In the genomic region with DNA sequence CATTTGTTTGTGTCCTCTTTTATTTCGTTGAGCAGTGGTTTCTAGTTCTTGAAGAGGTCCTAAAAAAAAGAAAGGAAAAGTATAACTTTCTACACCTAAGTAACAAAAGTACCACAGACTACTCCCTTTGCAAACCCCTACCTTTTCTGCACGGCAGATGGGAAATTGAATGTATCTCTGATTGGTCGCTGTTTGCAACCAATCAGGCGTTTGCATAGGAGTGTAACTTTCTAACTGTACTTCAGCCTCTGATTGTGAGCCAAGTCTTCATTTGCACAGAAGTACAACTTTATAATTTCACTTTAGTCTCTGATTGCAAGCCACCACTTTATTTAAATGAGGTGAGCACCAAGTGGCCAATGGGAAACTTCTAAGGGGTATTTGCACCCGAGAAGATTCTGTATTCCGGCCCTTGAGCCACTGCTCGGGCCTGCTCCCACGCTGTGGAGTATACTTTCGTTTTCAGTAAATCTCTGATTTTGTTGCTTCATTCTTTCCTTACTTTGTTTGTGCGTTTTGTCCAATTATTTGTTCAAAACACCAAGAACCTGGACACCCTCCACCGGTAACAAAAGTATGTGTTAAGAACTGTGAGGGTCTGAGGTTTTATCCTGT, we compare ENCODE assay signal across 27 cellular contexts. TPM values are rescaled to one million over a fixed set of nuclear protein-coding genes. Genes with fewer than 3 reads are reported as not detected.
A peak's percentile ranks its signal among the peaks of the same experiment; 100 is the strongest.
DNase-seq lines count a peak whose midpoint lies in the region; ATAC-seq, FAIRE-seq and TF ChIP-seq lines count a peak whose summit lies in the region.
"Had no signal": no experiment of that assay in that cellular context is flagged by ENCODE, and none has a peak within 500 bp of the region (broad histone marks: within the 10 kb centered on the region; RNA-seq: fewer than 3 reads in every experiment).

No MANE protein-coding gene starts in this region.

- H3K27ac ChIP-seq in HepG2 (ENCODE audit: extremely low read length, insufficient read depth, low read length), result no peak overlapping the region
- no peak overlapping the region for H3K27ac ChIP-seq in right lobe of liver
- H3K27ac ChIP-seq in SK-N-SH (ENCODE audit: low read depth in 2 of 2, low read length in 1 of 2), result no peak overlapping the region
- H3K27ac ChIP-seq: 22Rv1, C4-2B, SK-N-MC had no signal

- no peak overlapping the region for H3K4me3 Mint-ChIP-seq in activated CD4-positive, alpha-beta T cell treated with anti-CD3 and anti-CD28 coated beads for 36 hours
- H3K4me3 Mint-ChIP-seq: CD8-positive, alpha-beta memory T cell; GM23338 had no signal

- no TSS peak for BruUV-seq in HepG2 (replicated peaks; lab: Mats Ljungman, UMichigan)

- intact Hi-C loops in HepG2 (cut with micrococcal nuclease; ENCODE audit: unreplicated experiment), result no loop called here
- intact Hi-C loops in right lobe of liver (cut with DNase I), result no loop called here
- intact Hi-C loops in activated CD4-positive, alpha-beta T cell treated with anti-CD3 and anti-CD28 coated beads for 36 hours (cut with DNase I, micrococcal nuclease), result no loop called here

- H3K9me2 ChIP-seq in SK-N-SH, result no peaks in the 10 kb centered on the region

- H4K20me1 ChIP-seq in HepG2 (ENCODE audit: insufficient read depth, low read length), result no peaks in the 10 kb centered on the region
- no peaks in the 10 kb centered on the region for H4K20me1 ChIP-seq in SK-N-SH (ENCODE audit: insufficient read depth)

- H3K9ac ChIP-seq in HepG2 (ENCODE audit: insufficient read depth, low read depth, low read length) (no peak overlapping the region), SK-N-SH (no peak overlapping the region)

- H3K4me1 ChIP-seq in HepG2 (ENCODE audit: insufficient read depth, low read length) (no peaks in the 10 kb centered on the region), right lobe of liver (no peaks in the 10 kb centered on the region), SK-N-SH (ENCODE audit: control insufficient read depth in 1 of 2, insufficient read depth in 2 of 2, low read depth in 1 of 2, low read length in 1 of 2) (no peaks in the 10 kb centered on the region)

- H3K4me2 ChIP-seq in HepG2 (ENCODE audit: low read depth, low read length) (peak overlapping the region; percentile 61), SK-N-SH (peak overlapping the region; percentile 33; the same call in 1 of the 2 replicates)
- H3K4me2 ChIP-seq: GM23338 had no signal

- H3K9me3 ChIP-seq in HepG2 (ENCODE audit: low read length) (no peaks in the 10 kb centered on the region), right lobe of liver (no peaks in the 10 kb centered on the region), SK-N-SH (no peaks in the 10 kb centered on the region)

- no peaks in the 10 kb centered on the region for H3K27me3 Mint-ChIP-seq in activated CD4-positive, alpha-beta T cell treated with anti-CD3 and anti-CD28 coated beads for 36 hours

- TF ChIP-seq CTCF in HepG2 (CRISPR knock-in tag; IDR thresholded peaks at IDR 0.05) (no peak), right lobe of liver (IDR thresholded peaks at IDR 0.05) (no peak), SK-N-SH (IDR thresholded peaks at IDR 0.05) (no peak), fibroblast of villous mesenchyme (IDR thresholded peaks at IDR 0.05; ENCODE audit: insufficient read depth, low read depth, low read length) (no peak)

- DNase-seq in HepG2 (ENCODE audit: low spot score), result no peak
- no peak for DNase-seq in right lobe of liver
- no peak for DNase-seq in SK-N-SH
- peak; percentile 31 for DNase-seq in fibroblast of villous mesenchyme (ENCODE audit: low read depth)
- DNase-seq in HT-29 (ENCODE audit: low spot score), result no peak
- DNase-seq in HTR-8/SVneo (ENCODE audit: insufficient read length, low spot score), result no peak
- no peak for DNase-seq in activated CD4-positive, alpha-beta T cell treated with anti-CD3 and anti-CD28 coated beads for 36 hours
- DNase-seq: Calu3; CD8-positive, alpha-beta memory T cell; DMS153; HCEC 1CT; KG1; NCI-H1417; NCI-H1694 treated with DMSO at 0.1 percent for 48 hours; NCI-H2081 treated with DMSO at 0.1 percent for 48 hours; NCI-H2171 treated with DMSO at 0.1 percent for 48 hours; NCI-H524 treated with DMSO at 0.1 percent for 48 hours; NCI-H82; OCI-M1; Right ventricle myocardium superior had no signal

- H3K4me3 ChIP-seq in HepG2 (replicated peaks in 1 of 3; ENCODE audit: insufficient read depth in 1 of 3, low read depth in 2 of 3, low read length in 3 of 3) (peak overlapping the region in 2 of 3 experiments; percentile 40; a peak in 5 of 6 replicates), right lobe of liver (no peak overlapping the region), SK-N-SH (ENCODE audit: low read depth in 2 of 2, low read length in 1 of 2) (peak overlapping the region in 1 of 2 experiments; percentile 12; a peak in 2 of 4 replicates), fibroblast of villous mesenchyme (ENCODE audit: low read depth, low read length) (no peak overlapping the region)
- H3K4me3 ChIP-seq: GM23338, SK-N-MC had no signal

- ATAC-seq in HepG2 (peak; percentile 51; the same call in 2 of the 3 replicates), right lobe of liver (no peak), HG03571 (IDR thresholded peaks at IDR 0.05; ENCODE audit: unreplicated experiment) (no peak)
- ATAC-seq in activated CD4-positive, alpha-beta T cell treated with anti-CD3 and anti-CD28 coated beads for 36 hours, result no peak
- ATAC-seq: GM23338 had no signal

- H3K27ac Mint-ChIP-seq in activated CD4-positive, alpha-beta T cell treated with anti-CD3 and anti-CD28 coated beads for 36 hours, result no peak overlapping the region
- H3K27ac Mint-ChIP-seq: CD8-positive, alpha-beta memory T cell; GM23338 had no signal

- H3K36me3 ChIP-seq in HepG2 (replicated peaks in 1 of 2; ENCODE audit: control insufficient read depth in 1 of 2, insufficient read depth in 2 of 2, low read length in 2 of 2), result no peaks in the 10 kb centered on the region
- H3K36me3 ChIP-seq in right lobe of liver, result no peaks in the 10 kb centered on the region
- H3K36me3 ChIP-seq in SK-N-SH (replicated peaks in 1 of 2; ENCODE audit: control insufficient read depth in 1 of 2, insufficient read depth in 2 of 2, low read length in 1 of 2), result peaks cover 0 to 3% of the 10 kb centered on the region in 2 experiments

- no peaks in the 10 kb centered on the region for H3K4me1 Mint-ChIP-seq in activated CD4-positive, alpha-beta T cell treated with anti-CD3 and anti-CD28 coated beads for 36 hours
- H3K4me1 Mint-ChIP-seq: CD8-positive, alpha-beta memory T cell had no signal

- CTCF ChIA-PET in HepG2 (lab: Yijun Ruan, JAX; ENCODE audit: low intra/inter-chr PET ratio, low total read pairs) (no interaction called here), SK-N-SH (lab: Yijun Ruan, JAX) (no interaction called here)
- CTCF ChIA-PET in activated CD4-positive, alpha-beta T cell treated with anti-CD3 and anti-CD28 coated beads for 36 hours (lab: Charles Lee), result no interaction called here

- H3K36me3 Mint-ChIP-seq in activated CD4-positive, alpha-beta T cell treated with anti-CD3 and anti-CD28 coated beads for 36 hours (ENCODE audit: low read depth), result no peaks in the 10 kb centered on the region

- 6% methylated on average over 10 of the region's 11 CpGs for WGBS in HepG2 (ENCODE audit: low lambda C conversion rate)
- WGBS in right lobe of liver (ENCODE audit: insufficient coverage, low coverage, low lambda C conversion rate, missing lambda C conversion rate), result 62% methylated on average over 11 of the region's 11 CpGs
- 43% methylated on average over 11 of the region's 11 CpGs for WGBS in SK-N-SH (ENCODE audit: low lambda C conversion rate)

- TF ChIP-seq POLR2A in HepG2 (IDR thresholded peaks at IDR 0.05; ENCODE audit: insufficient read depth in 1 of 2, low read depth in 2 of 2, low read length in 2 of 2) (no peak), right lobe of liver (IDR thresholded peaks at IDR 0.05) (no peak)

- TF ChIP-seq RAD21 in HepG2 (CRISPR knock-in tag; IDR thresholded peaks at IDR 0.05), result no peak
- TF ChIP-seq RAD21 in SK-N-SH (IDR thresholded peaks at IDR 0.05; ENCODE audit: low read length), result no peak

- H3K79me2 ChIP-seq in HepG2 (ENCODE audit: insufficient read depth, low read length), result no peaks in the 10 kb centered on the region
- H3K79me2 ChIP-seq in SK-N-SH (ENCODE audit: insufficient read depth), result no peaks in the 10 kb centered on the region

- TF ChIP-seq EP300 in HepG2 (IDR thresholded peaks at IDR 0.05; ENCODE audit: low read depth in 2 of 2, low read length in 2 of 2) (no peak), HepG2 (CRISPR knock-in tag; IDR thresholded peaks at IDR 0.05; ENCODE audit: borderline replicate concordance) (no peak), SK-N-SH (IDR thresholded peaks at IDR 0.05; ENCODE audit: borderline replicate concordance in 1 of 2, low read depth in 1 of 2, low read length in 1 of 2) (no peak)

- in situ Hi-C loops in HepG2 (cut with HindIII; ENCODE audit: extremely low pct_ligation_motif_present, low pct_unique_long_range_greater_than_20kb), result no loop called here

- H3K27me3 ChIP-seq in HepG2 (ENCODE audit: control insufficient read depth in 1 of 2, insufficient read depth in 2 of 2, low read length in 2 of 2), result no peaks in the 10 kb centered on the region
- no peaks in the 10 kb centered on the region for H3K27me3 ChIP-seq in right lobe of liver
- no peaks in the 10 kb centered on the region for H3K27me3 ChIP-seq in SK-N-SH (ENCODE audit: insufficient read depth)

- no peaks in the 10 kb centered on the region for H3F3A ChIP-seq in SK-N-SH (replicated peaks; ENCODE audit: insufficient read depth)

- POLR2A ChIA-PET in HepG2 (lab: Yijun Ruan, JAX) (no interaction called here), SK-N-SH (lab: Yijun Ruan, JAX) (no interaction called here)
- POLR2A ChIA-PET in activated CD4-positive, alpha-beta T cell treated with anti-CD3 and anti-CD28 coated beads for 36 hours (lab: Charles Lee), result no interaction called here

- peak; percentile 21 for FAIRE-seq in HepG2 (lab: Jason Lieb, UNC)
- no peak for FAIRE-seq in HTR-8/SVneo (lab: Jason Lieb, UNC)
- FAIRE-seq: G401.6, GM12892 had no signal

- no peaks in the 10 kb centered on the region for H3K9me3 Mint-ChIP-seq in activated CD4-positive, alpha-beta T cell treated with anti-CD3 and anti-CD28 coated beads for 36 hours (ENCODE audit: low read depth)

- H2AFZ ChIP-seq in HepG2 (ENCODE audit: low read length) (peak overlapping the region; percentile 54), SK-N-SH (ENCODE audit: low read depth) (peak overlapping the region; percentile 56)
- H2AFZ ChIP-seq: GM23338 had no signal

RNA-seq across cellular contexts. Expression of a gene that starts 40.3 kb away (rescaled TPM):
- total RNA-seq in HepG2 (2016; rRNA removed; fragmentation: Illumina TruSeq; extraction: Trizol) (not detected in 2 replicates), right lobe of liver (10 to 100 TPM in 5 of 6 experiments, 1 to 10 TPM in 1; 8.0 to 27.6 (median 18.5) TPM), fibroblast of villous mesenchyme (69.6 and 104 TPM in 2 replicates)
- not detected in 2 replicates for total RNA-seq in HepG2 (2016; cell fraction: cytosol; rRNA removed; fragmentation: Illumina TruSeq; extraction: Trizol; ENCODE audit: low read depth)
- total RNA-seq in HepG2 (2016; cell fraction: insoluble cytoplasmic fraction; rRNA removed; fragmentation: Illumina TruSeq; extraction: Trizol), result not detected in 2 replicates
- total RNA-seq in HepG2 (2016; cell fraction: membrane; rRNA removed; fragmentation: Illumina TruSeq; extraction: Trizol), result not detected in 2 replicates
- not detected in 2 replicates for total RNA-seq in HepG2 (2016; cell fraction: nucleus; rRNA removed; fragmentation: Illumina TruSeq; extraction: Trizol)
- polyA plus RNA-seq in HepG2 (2011; rRNA removed) (0.24 and 0.33 TPM in 2 replicates), SK-N-SH (2012; rRNA removed) (57.8 and 71.6 TPM in 2 replicates)
- 0.15 and 0.18 TPM in 2 replicates for polyA plus RNA-seq in HepG2 (2011; cell fraction: cytosol; rRNA removed)
- 0.14 and 0.18 TPM in 2 replicates for polyA plus RNA-seq in HepG2 (2011; cell fraction: nucleus; rRNA removed)
- polyA plus RNA-seq in HepG2 (2012), result 0.28 TPM in 1 of 2 replicates, not detected in the other
- not detected in 2 replicates for polyA plus RNA-seq in HepG2 (2016; cell fraction: cytosol; fragmentation: Illumina TruSeq; extraction: Trizol; ENCODE audit: low read depth)
- polyA plus RNA-seq in HepG2 (2016; cell fraction: insoluble cytoplasmic fraction; fragmentation: Illumina TruSeq; extraction: Trizol; ENCODE audit: low read depth), result 0.11 TPM in 1 of 2 replicates, not detected in the other
- polyA plus RNA-seq in HepG2 (2016; cell fraction: membrane; fragmentation: Illumina TruSeq; extraction: Trizol; ENCODE audit: low read depth), result 0.07 TPM in 1 of 2 replicates, not detected in the other
- not detected in 2 replicates for polyA plus RNA-seq in HepG2 (2016; cell fraction: nucleus; fragmentation: Illumina TruSeq; extraction: Trizol; ENCODE audit: insufficient read depth, low read depth)
- 1.0 and 84.7 TPM in 2 replicates for polyA minus RNA-seq in HepG2 (2011; rRNA and poly(A)+ RNA removed; ENCODE audit: low replicate concordance)
- polyA minus RNA-seq in HepG2 (2011; cell fraction: cytosol; rRNA and poly(A)+ RNA removed), result 0.40 TPM in 1 of 2 replicates, not detected in the other
- 0.62 and 0.90 TPM in 2 replicates for polyA minus RNA-seq in HepG2 (2011; cell fraction: nucleus; rRNA and poly(A)+ RNA removed)
- 62.3 and 69.9 TPM in 2 replicates for polyA plus RNA-seq in SK-N-SH (2012; cell fraction: cytosol; rRNA removed)
- polyA plus RNA-seq in SK-N-SH (2012; cell fraction: nucleus; rRNA removed), result 85.6 and 123 TPM in 2 replicates
- not detected in 2 replicates for total RNA-seq in HT-29 (2014; rRNA removed; shearing (Covaris generic))
- 10 to 100 TPM; 19.3 to 19.8 TPM for total RNA-seq in activated CD4-positive, alpha-beta T cell treated with anti-CD3 and anti-CD28 coated beads for 36 hours

Comparison
In these comparisons a context has a peak if more than half of its experiments do, and no peak if none do; other contexts are left out.
1. H3K4me3 ChIP-seq: peak in HepG2 (2 of 3); none in right lobe of liver (0 of 3) and fibroblast of villous mesenchyme (single experiment).